In the genomic region with DNA sequence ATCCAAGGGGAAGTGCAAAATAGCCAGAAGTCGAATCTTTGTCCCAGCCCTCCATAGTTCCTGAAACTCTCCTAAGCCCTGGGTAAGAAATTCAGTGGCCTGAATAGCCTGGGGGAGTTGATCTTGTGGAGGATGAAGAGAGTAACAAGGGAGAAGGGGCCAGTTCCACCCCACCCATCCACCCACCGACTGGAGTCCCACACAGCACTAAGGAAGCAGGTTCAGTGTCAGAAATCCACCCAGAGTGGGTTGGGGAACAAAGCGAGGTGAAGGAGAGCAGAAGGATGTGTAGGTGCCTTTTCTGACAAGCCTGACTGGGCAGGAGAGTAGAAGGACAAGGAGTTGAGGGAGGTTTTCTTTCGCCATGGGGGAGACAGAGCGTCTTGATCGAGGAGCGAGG, we compare ENCODE assay signal across 39 cellular contexts.
"Had no signal": no experiment of that assay in that cellular context is flagged by ENCODE, and none has a peak within 500 bp of the region (broad histone marks: within the 10 kb centered on the region; RNA-seq: fewer than 3 reads in every experiment).

No MANE protein-coding gene starts in this region.

- H3K9me3 ChIP-seq: adrenal gland, ascending aorta, body of pancreas, breast epithelium had no signal

- ATAC-seq: activated naive CD4-positive, alpha-beta T cell treated with anti-CD3 and anti-CD28 coated beads, Interleukin-2, amount 50 U/mL, for 72 hours; activated naive CD8-positive, alpha-beta T cell treated with anti-CD3 and anti-CD28 coated beads, Interleukin-2, amount 50 U/mL, for 24 hours; activated T-cell treated with anti-CD3 and anti-CD28 coated beads, Interleukin-2, amount 50 U/mL, for 4 hours; activated T-cell treated with anti-CD3 and anti-CD28 coated beads, Interleukin-2, amount 50 U/mL, for 72 hours; activated T-helper 17 cell treated with anti-CD3 and anti-CD28 coated beads, Interleukin-2, amount 50 U/mL, for 72 hours; body of pancreas had no signal

- H3K4me3 Mint-ChIP-seq: activated naive CD4-positive, alpha-beta T cell treated with anti-CD3 and anti-CD28 coated beads for 36 hours; activated naive CD4-positive, alpha-beta T cell treated with anti-CD3 and anti-CD28 coated beads, Interleukin-2, amount 10 ng/mL, durations not matched to agents 7 days and 5 days; activated naive CD4-positive, alpha-beta T cell treated with anti-CD3 and anti-CD28 coated beads, Interleukin-2, amount 50 U/mL, for 24 hours; activated naive CD8-positive, alpha-beta T cell; activated naive CD8-positive, alpha-beta T cell treated with anti-CD3 and anti-CD28 coated beads for 36 hours; activated naive CD8-positive, alpha-beta T cell treated with anti-CD3 and anti-CD28 coated beads, Interleukin-2, amount 10 ng/mL, durations not matched to agents 7 days and 5 days; activated naive CD8-positive, alpha-beta T cell treated with anti-CD3 and anti-CD28 coated beads, Interleukin-2, amount 50 U/mL, for 24 hours; activated T-cell treated with anti-CD3 and anti-CD28 coated beads, Interleukin-2, amount 50 U/mL, for 24 hours; activated T-cell treated with anti-CD3 and anti-CD28 coated beads, Interleukin-2, amount 50 U/mL, for 4 hours; activated T-cell treated with anti-CD3 and anti-CD28 coated beads, Interleukin-2, amount 50 U/mL, for 72 hours; activated T-helper 1 cell treated with anti-CD3 and anti-CD28 coated beads, Interleukin-12 subunit alpha, Interleukin-12 subunit beta, Interleukin-2, Interleukin-4 antibody, amounts not matched to agents 30 ng/mL and 10 ng/mL and 1 ng/mL, durations not matched to agents 14 hours and 24 hours and 36 hours; activated T-helper 17 cell treated with anti-CD3 and anti-CD28 coated beads, Interleukin-2, amount 50 U/mL, for 72 hours; brain; central memory CD8-positive, alpha-beta T cell had no signal

- DNase-seq: activated effector memory CD4-positive, alpha-beta T cell treated with anti-CD3 and anti-CD28 coated beads, Interleukin-2, amount 50 U/mL, for 16 hours; activated effector memory CD4-positive, alpha-beta T cell treated with Interleukin-2 at 50 U/mL for 16 hours; activated gamma-delta T cell; activated gamma-delta T cell treated with Interleukin-2 at 50 U/mL for 16 hours; activated naive CD4-positive, alpha-beta T cell; activated naive CD4-positive, alpha-beta T cell treated with anti-CD3 and anti-CD28 coated beads for 36 hours; activated naive CD4-positive, alpha-beta T cell treated with anti-CD3 and anti-CD28 coated beads, Interleukin-2, amount 10 ng/mL, durations not matched to agents 7 days and 5 days; activated naive CD4-positive, alpha-beta T cell treated with anti-CD3 and anti-CD28 coated beads, Interleukin-2, amount 50 U/mL, for 16 hours; activated naive CD4-positive, alpha-beta T cell treated with Interleukin-2 at 50 U/mL for 16 hours; activated naive CD8-positive, alpha-beta T cell treated with anti-CD3 and anti-CD28 coated beads for 36 hours; activated naive CD8-positive, alpha-beta T cell treated with anti-CD3 and anti-CD28 coated beads, Interleukin-2, amount 10 ng/mL, durations not matched to agents 7 days and 5 days; activated naive CD8-positive, alpha-beta T cell treated with anti-CD3 and anti-CD28 coated beads, Interleukin-2, amount 50 U/mL, for 24 hours; activated T-cell treated with anti-CD3 and anti-CD28 coated beads, Interleukin-2, amount 50 U/mL, for 24 hours; activated T-cell treated with anti-CD3 and anti-CD28 coated beads, Interleukin-2, amount 50 U/mL, for 4 hours; activated T-cell treated with anti-CD3 and anti-CD28 coated beads, Interleukin-2, amount 50 U/mL, for 48 hours; activated T-cell treated with anti-CD3 and anti-CD28 coated beads, Interleukin-2, amount 50 U/mL, for 72 hours; adrenal gland; amniotic stem cell; amygdala; anterior cingulate cortex; aorta; body of pancreas; brain microvascular endothelial cell; caudate nucleus; central memory CD4-positive, alpha-beta T cell; cerebellar nuclear complex had no signal

- H3K36me3 ChIP-seq: adrenal gland, ascending aorta, brain microvascular endothelial cell, breast epithelium, cardiac muscle cell had no signal

- H3K27ac ChIP-seq: adrenal gland, ascending aorta, body of pancreas, brain microvascular endothelial cell, breast epithelium, cardiac muscle cell had no signal

- FAIRE-seq: astrocyte, bronchial epithelial cell had no signal

- H3K36me3 Mint-ChIP-seq: activated naive CD4-positive, alpha-beta T cell treated with anti-CD3 and anti-CD28 coated beads, Interleukin-2, amount 10 ng/mL, durations not matched to agents 7 days and 5 days; activated naive CD4-positive, alpha-beta T cell treated with anti-CD3 and anti-CD28 coated beads, Interleukin-2, amount 50 U/mL, for 24 hours; activated naive CD8-positive, alpha-beta T cell; activated naive CD8-positive, alpha-beta T cell treated with anti-CD3 and anti-CD28 coated beads for 36 hours; activated naive CD8-positive, alpha-beta T cell treated with anti-CD3 and anti-CD28 coated beads, Interleukin-2, amount 10 ng/mL, durations not matched to agents 7 days and 5 days; brain had no signal

- H3K9me3 Mint-ChIP-seq: activated naive CD4-positive, alpha-beta T cell treated with anti-CD3 and anti-CD28 coated beads for 36 hours; activated naive CD4-positive, alpha-beta T cell treated with anti-CD3 and anti-CD28 coated beads, Interleukin-2, amount 10 ng/mL, durations not matched to agents 7 days and 5 days; activated naive CD4-positive, alpha-beta T cell treated with anti-CD3 and anti-CD28 coated beads, Interleukin-2, amount 50 U/mL, for 24 hours; activated naive CD4-positive, alpha-beta T cell treated with anti-CD3 and anti-CD28 coated beads, Interleukin-2, amount 50 U/mL, for 72 hours; activated naive CD8-positive, alpha-beta T cell treated with anti-CD3 and anti-CD28 coated beads for 36 hours; activated naive CD8-positive, alpha-beta T cell treated with anti-CD3 and anti-CD28 coated beads, Interleukin-2, amount 10 ng/mL, durations not matched to agents 7 days and 5 days; activated naive CD8-positive, alpha-beta T cell treated with anti-CD3 and anti-CD28 coated beads, Interleukin-2, amount 50 U/mL, for 24 hours; activated T-cell treated with anti-CD3 and anti-CD28 coated beads, Interleukin-2, amount 50 U/mL, for 24 hours; activated T-cell treated with anti-CD3 and anti-CD28 coated beads, Interleukin-2, amount 50 U/mL, for 4 hours; activated T-cell treated with anti-CD3 and anti-CD28 coated beads, Interleukin-2, amount 50 U/mL, for 72 hours; activated T-helper 1 cell treated with anti-CD3 and anti-CD28 coated beads, Interleukin-12 subunit alpha, Interleukin-12 subunit beta, Interleukin-2, Interleukin-4 antibody, amounts not matched to agents 30 ng/mL and 10 ng/mL and 1 ng/mL, durations not matched to agents 14 hours and 24 hours and 36 hours; activated T-helper 17 cell treated with anti-CD3 and anti-CD28 coated beads, Interleukin-2, amount 50 U/mL, for 72 hours; activated T-helper 2 cell treated with anti-CD3 and anti-CD28 coated beads, Interferon-gamma antibody, Interleukin-2, Interleukin-4, amounts not matched to agents 10 μg/mL and 5 μg/mL and 100 μg/mL, durations not matched to agents 14 hours and 24 hours and 36 hours; central memory CD8-positive, alpha-beta T cell had no signal

- H3K4me1 ChIP-seq: adrenal gland, body of pancreas had no signal

- H3K4me3 ChIP-seq: adrenal gland, ascending aorta, body of pancreas, breast epithelium, cardiac muscle cell had no signal

- H3K27ac Mint-ChIP-seq: activated naive CD4-positive, alpha-beta T cell treated with anti-CD3 and anti-CD28 coated beads for 36 hours; activated naive CD4-positive, alpha-beta T cell treated with anti-CD3 and anti-CD28 coated beads, Interleukin-2, amount 10 ng/mL, durations not matched to agents 7 days and 5 days; activated naive CD4-positive, alpha-beta T cell treated with anti-CD3 and anti-CD28 coated beads, Interleukin-2, amount 50 U/mL, for 24 hours; activated naive CD8-positive, alpha-beta T cell; activated naive CD8-positive, alpha-beta T cell treated with anti-CD3 and anti-CD28 coated beads for 36 hours; activated naive CD8-positive, alpha-beta T cell treated with anti-CD3 and anti-CD28 coated beads, Interleukin-2, amount 10 ng/mL, durations not matched to agents 7 days and 5 days; activated naive CD8-positive, alpha-beta T cell treated with anti-CD3 and anti-CD28 coated beads, Interleukin-2, amount 50 U/mL, for 24 hours; activated T-cell treated with anti-CD3 and anti-CD28 coated beads, Interleukin-2, amount 50 U/mL, for 24 hours; activated T-cell treated with anti-CD3 and anti-CD28 coated beads, Interleukin-2, amount 50 U/mL, for 72 hours; activated T-helper 1 cell treated with anti-CD3 and anti-CD28 coated beads, Interleukin-12 subunit alpha, Interleukin-12 subunit beta, Interleukin-2, Interleukin-4 antibody, amounts not matched to agents 30 ng/mL and 10 ng/mL and 1 ng/mL, durations not matched to agents 14 hours and 24 hours and 36 hours; activated T-helper 17 cell treated with anti-CD3 and anti-CD28 coated beads, Interleukin-2, amount 50 U/mL, for 72 hours; activated T-helper 2 cell treated with anti-CD3 and anti-CD28 coated beads, Interferon-gamma antibody, Interleukin-2, Interleukin-4, amounts not matched to agents 10 μg/mL and 5 μg/mL and 100 μg/mL, durations not matched to agents 14 hours and 24 hours and 36 hours; brain had no signal

- H3K27me3 ChIP-seq: adrenal gland, ascending aorta, body of pancreas, brain microvascular endothelial cell, breast epithelium, cardiac muscle cell had no signal

- H3K4me1 Mint-ChIP-seq: activated naive CD4-positive, alpha-beta T cell treated with anti-CD3 and anti-CD28 coated beads, Interleukin-2, amount 10 ng/mL, durations not matched to agents 7 days and 5 days; activated naive CD4-positive, alpha-beta T cell treated with anti-CD3 and anti-CD28 coated beads, Interleukin-2, amount 50 U/mL, for 24 hours; activated naive CD8-positive, alpha-beta T cell treated with anti-CD3 and anti-CD28 coated beads for 36 hours; activated naive CD8-positive, alpha-beta T cell treated with anti-CD3 and anti-CD28 coated beads, Interleukin-2, amount 10 ng/mL, durations not matched to agents 7 days and 5 days; activated naive CD8-positive, alpha-beta T cell treated with anti-CD3 and anti-CD28 coated beads, Interleukin-2, amount 50 U/mL, for 24 hours; activated T-helper 17 cell treated with anti-CD3 and anti-CD28 coated beads, Interleukin-2, amount 50 U/mL, for 72 hours; central memory CD8-positive, alpha-beta T cell had no signal
